ENCODE assay signal across 10 cellular contexts in the genomic region with DNA sequence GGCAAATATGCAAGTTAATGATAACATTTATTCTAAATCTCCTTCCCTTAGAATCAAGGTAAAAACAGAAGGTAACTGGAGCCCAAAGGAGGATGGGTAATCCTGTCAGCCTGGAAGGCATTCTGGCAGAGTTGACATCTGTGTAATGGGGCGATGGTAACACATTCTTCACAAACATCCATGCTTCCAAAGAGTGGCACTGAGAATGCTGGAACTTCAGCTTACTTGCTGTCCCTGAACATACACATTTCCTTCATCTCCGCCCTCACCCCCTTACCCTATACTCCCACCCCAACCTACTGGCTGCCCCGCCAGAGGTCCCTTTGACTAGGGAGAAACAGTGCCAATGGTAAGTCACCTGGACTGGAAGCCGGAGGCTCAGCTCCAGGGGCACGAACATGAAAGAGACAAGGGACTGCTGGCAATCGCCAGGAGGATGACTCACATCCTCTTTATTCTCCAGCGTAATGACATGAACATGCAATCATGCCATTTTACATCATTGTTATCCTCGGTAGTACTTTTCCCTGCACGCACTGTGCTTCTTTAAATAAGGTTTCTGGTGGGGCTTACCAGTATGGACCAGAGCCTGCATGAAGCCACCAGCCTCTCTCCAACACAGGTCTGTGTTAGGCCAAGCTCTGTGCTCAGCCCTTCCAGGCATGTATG.
DNase-seq lines count a peak whose midpoint lies in the region; ATAC-seq and TF ChIP-seq lines count a peak whose summit lies in the region.
"Had no signal": no experiment of that assay in that cellular context is flagged by ENCODE, and none has a peak within 500 bp of the region (broad histone marks: within the 10 kb centered on the region; RNA-seq: fewer than 3 reads in every experiment).

No MANE protein-coding gene starts in this region.

- H3K27ac ChIP-seq in foreskin keratinocyte: peak overlapping the region; percentile 85
- H3K27ac ChIP-seq: coronary artery had no signal

- peaks cover 18% of the 10 kb centered on the region for H3K4me1 ChIP-seq in foreskin keratinocyte

- peak; percentile 80 for DNase-seq in AG10803 (ENCODE audit: low read depth)
- DNase-seq in HS-27A (ENCODE audit: low read depth): peak; percentile 51
- DNase-seq in foreskin keratinocyte: peak; percentile 67 to 87
- no peak for DNase-seq in activated CD4-positive, alpha-beta T cell treated with anti-CD3 and anti-CD28 coated beads for 1 hour
- no peak for DNase-seq in AG08396 (ENCODE audit: low spot score)
- no peak for DNase-seq in NCI-H524 (lab: John Stamatoyannopoulos, UW)
- DNase-seq in activated T-cell treated with anti-CD3 and anti-CD28 coated beads, Interleukin-2, amount 50 U/mL, for 1 hour: no peak
- DNase-seq: activated T-cell treated with anti-CD3 and anti-CD28 coated beads, Interleukin-2, amount 50 U/mL, for 72 hours had no signal

- ATAC-seq in SK-N-SH treated with all-trans-retinoic acid at 6 μM for 48 hours: peak; percentile 98
- peak; percentile 89 for ATAC-seq in foreskin keratinocyte
- ATAC-seq: activated T-cell treated with anti-CD3 and anti-CD28 coated beads, Interleukin-2, amount 50 U/mL, for 72 hours had no signal

- H3K4me3 ChIP-seq in AG10803 (ENCODE audit: low read length): no peak overlapping the region
- H3K4me3 ChIP-seq: coronary artery had no signal

- TF ChIP-seq CTCF in AG10803 (conservative IDR thresholded peaks at IDR 0.05; ENCODE audit: low read length): no peak
- TF ChIP-seq CTCF in foreskin keratinocyte (conservative IDR thresholded peaks at IDR 0.05): no peak

- H3K27me3 ChIP-seq in foreskin keratinocyte: no peaks in the 10 kb centered on the region

TF ChIP-seq in SK-N-SH treated with all-trans-retinoic acid at 6 μM for 48 hours, 23 proteins besides CTCF, POLR2A, EP300 and RAD21:
- no peak for TF ChIP-seq PATZ1 (CRISPR knock-in tag; IDR thresholded peaks at IDR 0.05; ENCODE audit: borderline replicate concordance)
- TF ChIP-seq ZFP3 (CRISPR knock-in tag; IDR thresholded peaks at IDR 0.05): peak; percentile 69; the same call in 1 of the 2 replicates
- TF ChIP-seq RARB (CRISPR knock-in tag; IDR thresholded peaks at IDR 0.05): no peak

Comparison
In these comparisons a context has a peak if more than half of its experiments do, and no peak if none do; other contexts are left out.
1. DNase-seq: peak in AG10803 (single experiment), HS-27A (single experiment) and foreskin keratinocyte (2 of 2); none in activated CD4-positive, alpha-beta T cell treated with anti-CD3 and anti-CD28 coated beads for 1 hour (single experiment), AG08396 (single experiment), NCI-H524 (0 of 2) and activated T-cell treated with anti-CD3 and anti-CD28 coated beads, Interleukin-2, amount 50 U/mL, for 1 hour (single experiment).